Comparison of ENCODE assay signal across 10 cellular contexts in the genomic region with DNA sequence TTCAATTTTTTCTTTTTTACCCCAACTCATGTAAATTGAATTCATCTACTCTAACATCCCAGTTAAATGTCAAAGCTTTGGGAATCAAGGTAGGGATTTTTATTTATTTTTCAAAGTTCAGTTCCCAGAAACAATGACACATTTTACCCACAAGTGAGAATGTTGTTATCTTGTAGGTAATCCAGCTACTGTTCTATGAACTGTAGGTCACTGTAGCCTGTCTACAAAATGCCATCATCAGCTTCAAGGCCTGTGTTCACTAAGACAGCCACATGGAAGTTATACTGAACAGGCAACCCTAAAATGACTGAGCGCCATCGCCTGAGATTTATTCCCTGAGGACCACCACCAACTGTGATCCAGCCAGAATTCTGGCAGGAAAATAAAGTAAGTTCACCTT.
"Had no signal": no experiment of that assay in that cellular context is flagged by ENCODE, and none has a peak within 500 bp of the region (broad histone marks: within the 10 kb centered on the region; RNA-seq: fewer than 3 reads in every experiment).

No MANE protein-coding gene starts in this region.

- H3K4me3 ChIP-seq: GM23248, GM23338, HAP-1 had no signal

- H3K9ac ChIP-seq: GM23248 had no signal

- DNase-seq: GM23248, GOT3, H7, H9, HCEC 1CT, HFFc6 had no signal

- H2AFZ ChIP-seq: GM23248, GM23338 had no signal

- H3K36me3 ChIP-seq: HAP-1 had no signal

- ATAC-seq: GM23338 had no signal

- H3K9me3 ChIP-seq: HAP-1 had no signal

- H3K27ac ChIP-seq: GM23248 had no signal

- H3K4me2 ChIP-seq: GM23338 had no signal

- FAIRE-seq: H1, H54 had no signal
